26 cellular contexts compared by ENCODE assay signal in the genomic region with DNA sequence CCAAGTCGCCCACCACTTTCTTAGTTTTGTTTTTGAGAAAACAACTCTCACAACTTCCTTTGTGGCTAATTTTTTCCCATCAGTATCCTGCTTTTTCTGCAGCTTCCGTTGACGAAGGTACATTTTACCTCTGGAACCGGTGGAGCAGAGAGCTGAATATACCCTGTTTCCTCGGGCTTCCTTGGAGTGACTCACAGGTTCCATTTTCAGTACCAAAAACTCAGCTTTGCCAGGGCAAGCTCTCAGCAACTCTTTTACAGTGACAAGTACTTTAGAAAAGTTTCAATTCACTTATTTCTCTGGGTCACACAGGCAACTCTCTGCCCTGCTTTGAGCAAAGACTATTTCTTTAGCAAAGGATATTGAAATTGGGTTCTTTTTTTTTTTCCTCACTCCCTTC.
A peak's percentile ranks its signal among the peaks of the same experiment; 100 is the strongest.
DNase-seq lines count a peak whose midpoint lies in the region; ATAC-seq and TF ChIP-seq lines count a peak whose summit lies in the region.
"Had no signal": no experiment of that assay in that cellular context is flagged by ENCODE, and none has a peak within 500 bp of the region (broad histone marks: within the 10 kb centered on the region; RNA-seq: fewer than 3 reads in every experiment).

No MANE protein-coding gene starts in this region.

- no peaks in the 10 kb centered on the region for H3K79me2 ChIP-seq in OCI-LY1 (ENCODE audit: insufficient read depth, low read length)

- H3K27ac ChIP-seq in OCI-LY1 (ENCODE audit: low read depth, low read length, poor library complexity, severe bottlenecking): peak overlapping the region; percentile 94
- peak overlapping the region; percentile 69 for H3K27ac ChIP-seq in mesodermal cell (ENCODE audit: low read depth, low read length, severe bottlenecking)
- H3K27ac ChIP-seq: adrenal gland, breast epithelium, Peyer's patch, SJSA1, upper lobe of right lung had no signal

- no peaks in the 10 kb centered on the region for H3K27me3 ChIP-seq in OCI-LY1 (ENCODE audit: insufficient read depth, low read length)
- H3K27me3 ChIP-seq: adrenal gland, breast epithelium, esophagus squamous epithelium, Peyer's patch, SJSA1, upper lobe of right lung had no signal

- no peaks in the 10 kb centered on the region for H3F3A ChIP-seq in OCI-LY1 (ENCODE audit: insufficient read depth, low read length)

- DNase-seq in AG20443 (ENCODE audit: low spot score): peak; percentile 23
- DNase-seq in dermis blood vessel endothelial cell: peak; percentile 81
- DNase-seq in Ammon's horn (ENCODE audit: low spot score): no peak
- no peak for DNase-seq in stimulated activated CD4-positive, alpha-beta T cell treated with anti-CD3 and anti-CD28 coated beads, Interleukin-4, amount 100 ng/mL, for 24 hours
- no peak for DNase-seq in NAMALWA (ENCODE audit: low spot score)
- DNase-seq: activated naive CD4-positive, alpha-beta T cell; activated T-cell treated with anti-CD3 and anti-CD28 coated beads, Interleukin-2, amount 50 U/mL, for 24 hours; DMS 273 treated with DMSO at 0.1 percent for 48 hours; effector memory CD4-positive, alpha-beta T cell; esophagus squamous epithelium; HFFc6; NCI-H1048; NCI-H187; NCI-H524 treated with DMSO at 0.1 percent for 48 hours; NK-92 treated with Interleukin-12 subunit alpha and Interleukin-12 subunit beta, amount 100 ng/mL, for 24 hours; Peyer's patch; stimulated activated CD4-positive, alpha-beta T cell treated with anti-CD3 and anti-CD28 coated beads, Interleukin-15, amount 100 ng/mL, for 24 hours; upper lobe of right lung had no signal

- no peaks in the 10 kb centered on the region for H4K20me1 ChIP-seq in OCI-LY1 (ENCODE audit: insufficient read depth, low read length)

- H3K4me1 ChIP-seq in OCI-LY1 (ENCODE audit: insufficient read depth, low read length, severe bottlenecking): peaks cover 98% of the 10 kb centered on the region
- peaks cover 16% of the 10 kb centered on the region for H3K4me1 ChIP-seq in mesodermal cell (ENCODE audit: control insufficient read depth, insufficient read depth, low read length, poor library complexity, severe bottlenecking)
- H3K4me1 ChIP-seq: adrenal gland, breast epithelium, Peyer's patch, SJSA1, upper lobe of right lung had no signal

- WGBS in mesodermal cell (ENCODE audit: insufficient coverage in 2 of 2), 2 experiments: 89 to 92% methylated on average over 5 of the region's 5 CpGs

- H2AFZ ChIP-seq in OCI-LY1 (ENCODE audit: low read length): no peak overlapping the region

- H3K36me3 ChIP-seq in OCI-LY1 (ENCODE audit: insufficient read depth, low read length): peaks cover 37% of the 10 kb centered on the region
- no peaks in the 10 kb centered on the region for H3K36me3 ChIP-seq in mesodermal cell (ENCODE audit: control insufficient read depth, insufficient read depth, low read length)
- H3K36me3 ChIP-seq: adrenal gland, breast epithelium, Peyer's patch, SJSA1, upper lobe of right lung had no signal

- no peak for TF ChIP-seq CTCF in OCI-LY1 (IDR thresholded peaks at IDR 0.05; ENCODE audit: low read length)

- H3K4me2 ChIP-seq in OCI-LY1 (ENCODE audit: low read length): peak overlapping the region; percentile 46

- H3K4me3 ChIP-seq in OCI-LY1 (ENCODE audit: low read depth, low read length, poor library complexity, severe bottlenecking) (peak overlapping the region; percentile 8), mesodermal cell (ENCODE audit: extremely low read depth, insufficient read depth, low read length, poor library complexity, severe bottlenecking) (no peak overlapping the region)
- H3K4me3 ChIP-seq: adrenal gland, breast epithelium, esophagus squamous epithelium, lung, Peyer's patch, SJSA1, upper lobe of right lung had no signal

- no peaks in the 10 kb centered on the region for H3K9me2 ChIP-seq in OCI-LY1 (ENCODE audit: low read depth, low read length)

- peak overlapping the region; percentile 63 for H3K9ac ChIP-seq in OCI-LY1 (ENCODE audit: low read length)

- ATAC-seq in HG03039 (IDR thresholded peaks at IDR 0.05; ENCODE audit: unreplicated experiment): no peak
- ATAC-seq: sciatic nerve, upper lobe of right lung had no signal

- no peaks in the 10 kb centered on the region for H3K9me3 ChIP-seq in OCI-LY1 (ENCODE audit: low read length)
- H3K9me3 ChIP-seq in mesodermal cell (ENCODE audit: control insufficient read depth, low read length): no peaks in the 10 kb centered on the region
- H3K9me3 ChIP-seq: adrenal gland, breast epithelium, esophagus squamous epithelium, Peyer's patch, SJSA1, upper lobe of right lung had no signal

Comparison
In these comparisons a context has a peak if more than half of its experiments do, and no peak if none do; other contexts are left out.
1. DNase-seq: peak in AG20443 (single experiment) and dermis blood vessel endothelial cell (single experiment); none in Ammon's horn (single experiment), stimulated activated CD4-positive, alpha-beta T cell treated with anti-CD3 and anti-CD28 coated beads, Interleukin-4, amount 100 ng/mL, for 24 hours (single experiment) and NAMALWA (single experiment).